ENCODE assay signal across 12 cellular contexts in genomic region chr4:148447672-148448071, GRCh38. TPM values are rescaled to one million over a fixed set of nuclear protein-coding genes. Genes with fewer than 3 reads are reported as not detected.
DNase-seq lines count a peak whose midpoint lies in the region; ATAC-seq and TF ChIP-seq lines count a peak whose summit lies in the region.
"Had no signal": no experiment of that assay in that cellular context is flagged by ENCODE, and none has a peak within 500 bp of the region (broad histone marks: within the 10 kb centered on the region; RNA-seq: fewer than 3 reads in every experiment).

No MANE protein-coding gene starts in this region.

- H3K9me3 ChIP-seq in T-helper 17 cell (ENCODE audit: control insufficient read depth, low read length, poor library complexity, severe bottlenecking), result no peaks in the 10 kb centered on the region
- H3K9me3 ChIP-seq in subcutaneous abdominal adipose tissue (ENCODE audit: control insufficient read depth in 5 of 5, low read length in 5 of 5), result no peaks in the 10 kb centered on the region
- H3K9me3 ChIP-seq: right lobe of liver had no signal

- no peaks in the 10 kb centered on the region for H3K36me3 ChIP-seq in subcutaneous abdominal adipose tissue (ENCODE audit: control insufficient read depth in 5 of 5, insufficient read depth in 5 of 5, low read length in 5 of 5)
- H3K36me3 ChIP-seq: right lobe of liver had no signal

- peaks cover 0 to 40% (median 28%) of the 10 kb centered on the region in 5 donors for H3K4me1 ChIP-seq in subcutaneous abdominal adipose tissue (ENCODE audit: control insufficient read depth in 5 of 5, insufficient read depth in 5 of 5, low read length in 5 of 5)

- ATAC-seq in Right ventricle myocardium inferior (peak; percentile 10), T-helper 17 cell (no peak), GM18505 (IDR thresholded peaks at IDR 0.05; ENCODE audit: unreplicated experiment) (no peak), GM21786 (IDR thresholded peaks at IDR 0.05; ENCODE audit: unreplicated experiment) (no peak)

- H3K4me1 Mint-ChIP-seq in T-helper 17 cell, result peaks cover 17% of the 10 kb centered on the region

- peak overlapping the region; percentile 11 for H3K4me3 ChIP-seq in fibroblast of the aortic adventitia (ENCODE audit: low read depth, low read length)
- H3K4me3 ChIP-seq in subcutaneous abdominal adipose tissue (ENCODE audit: low read depth in 1 of 5, low read length in 5 of 5), result peak overlapping the region; percentile 22 to 59 (median 41)

- H3K9ac ChIP-seq in subcutaneous abdominal adipose tissue (ENCODE audit: low read length in 5 of 5), result peak overlapping the region in 1 of 5 donors; percentile 52

- no peak overlapping the region for H3K4me3 Mint-ChIP-seq in T-helper 17 cell
- H3K4me3 Mint-ChIP-seq: activated B cell treated with CpG ODN at 0.5 μM for 24 hours had no signal

- no peak for TF ChIP-seq POLR2A in GM18505 (IDR thresholded peaks at IDR 0.05; ENCODE audit: borderline replicate concordance, extremely low read depth, insufficient read depth, insufficient read length)

- DNase-seq in Right ventricle myocardium inferior (ENCODE audit: missing footprints) (no peak), cardiac septum (ENCODE audit: low spot score) (no peak), T-helper 17 cell (peak in 1 of 3 donors; percentile 16), fibroblast of the aortic adventitia (ENCODE audit: low read depth) (no peak), GM20000 (ENCODE audit: low spot score) (no peak)
- DNase-seq: activated B cell treated with CpG ODN at 0.5 μM for 24 hours, NCI-H2081, right lobe of liver had no signal

- H3K27ac Mint-ChIP-seq in T-helper 17 cell, result peak overlapping the region; percentile 90
- H3K27ac Mint-ChIP-seq: activated B cell treated with CpG ODN at 0.5 μM for 24 hours had no signal

- TF ChIP-seq CTCF in fibroblast of the aortic adventitia (IDR thresholded peaks at IDR 0.05; ENCODE audit: insufficient read depth, low read length) (no peak), GM20000 (IDR thresholded peaks at IDR 0.05; ENCODE audit: extremely low read depth, missing control alignments) (no peak)

- H3K36me3 Mint-ChIP-seq in T-helper 17 cell (ENCODE audit: low read depth), result no peaks in the 10 kb centered on the region

- no peaks in the 10 kb centered on the region for H3K27me3 ChIP-seq in subcutaneous abdominal adipose tissue (ENCODE audit: control insufficient read depth in 5 of 5, insufficient read depth in 4 of 5, low read length in 5 of 5)
- H3K27me3 ChIP-seq: right lobe of liver had no signal

- intact Hi-C loops in Right ventricle myocardium inferior (cut with DNase I) (loop anchor here (10.0 kb wide), 4 partner anchors 233 to 523 kb away; no protein-coding TSS in a partner anchor), cardiac septum (cut with DNase I) (loop anchor here (10.0 kb wide), 1 partner anchor 103 kb away; no protein-coding TSS in a partner anchor)

- no peaks in the 10 kb centered on the region for H3K27me3 Mint-ChIP-seq in T-helper 17 cell

- H3K27ac ChIP-seq in subcutaneous abdominal adipose tissue (ENCODE audit: low read depth, low read length), result no peak overlapping the region
- H3K27ac ChIP-seq: right lobe of liver had no signal

RNA-seq across cellular contexts. Expression of gene NR3C2, which starts 5.5 kb away (rescaled TPM):
- total RNA-seq in Right ventricle myocardium inferior (23.6 TPM), cardiac septum (17.3 TPM), T-helper 17 cell (10 to 100 TPM; 41.0 to 42.5 TPM), fibroblast of the aortic adventitia (ENCODE audit: low replicate concordance) (2.4 and 4.7 TPM in 2 replicates)
- total RNA-seq: RPMI7951 had no signal
